ENCODE assay signal across 19 cellular contexts in the genomic region with DNA sequence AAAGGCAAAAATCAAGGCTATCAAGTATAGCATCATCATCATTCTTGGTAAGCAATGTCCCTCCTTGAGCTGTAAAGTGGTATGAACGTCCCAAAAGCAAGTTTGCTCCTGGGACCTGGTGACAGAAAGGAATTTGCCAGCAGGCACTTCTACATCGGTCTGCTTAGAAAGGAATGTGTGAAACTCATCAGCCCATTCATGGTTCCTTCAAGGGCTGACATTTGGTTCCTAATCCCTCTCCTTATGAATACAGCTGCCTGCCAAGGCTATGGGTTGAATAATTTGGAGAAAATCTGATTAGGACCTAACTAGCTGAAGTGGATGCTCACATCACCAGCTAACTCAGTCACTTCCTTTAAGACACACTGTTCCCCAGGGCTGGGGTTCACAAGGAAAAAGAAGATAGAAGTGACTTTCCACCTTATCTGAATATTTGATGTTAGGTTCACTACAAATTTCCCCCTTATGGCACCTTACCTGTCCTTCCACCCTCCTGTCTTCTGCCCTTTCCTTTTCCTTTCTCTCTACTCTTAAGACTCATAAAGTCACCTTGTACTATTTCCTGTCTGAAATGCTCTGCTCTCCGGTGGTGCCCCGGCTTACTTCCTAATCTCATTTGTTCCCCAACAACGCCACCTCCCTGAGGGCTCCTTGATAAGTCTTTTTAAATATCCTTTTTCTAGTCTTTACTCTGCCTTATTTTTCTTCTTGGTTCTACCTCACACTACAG.
"Had no signal": no experiment of that assay in that cellular context is flagged by ENCODE, and none has a peak within 500 bp of the region (broad histone marks: within the 10 kb centered on the region; RNA-seq: fewer than 3 reads in every experiment).

No MANE protein-coding gene starts in this region.

- H3K4me3 ChIP-seq: coronary artery, heart right ventricle, lung, ovary, sigmoid colon, testis, upper lobe of right lung had no signal

- ATAC-seq: activated naive CD4-positive, alpha-beta T cell treated with anti-CD3 and anti-CD28 coated beads, Interleukin-2, amount 50 U/mL, for 72 hours; activated T-cell treated with anti-CD3 and anti-CD28 coated beads, Interleukin-2, amount 50 U/mL, for 4 hours; heart right ventricle; left colon; stimulated activated naive CD8-positive, alpha-beta T cell treated with anti-CD3 and anti-CD28 coated beads, Interleukin-15, amount 100 ng/mL, for 72 hours; upper lobe of right lung had no signal

- H3K27ac ChIP-seq: coronary artery, foreskin keratinocyte, heart right ventricle, ovary, sigmoid colon, testis, upper lobe of right lung, WERI-Rb-1 had no signal

- H3K4me1 ChIP-seq: heart right ventricle, sigmoid colon, testis, upper lobe of right lung had no signal

- H3K27me3 ChIP-seq: foreskin keratinocyte, ovary, sigmoid colon, testis, upper lobe of right lung had no signal

- DNase-seq: activated CD4-positive, alpha-beta T cell treated with anti-CD3 and anti-CD28 coated beads, Interleukin-2, amount 50 U/mL, for 48 hours; activated effector memory CD4-positive, alpha-beta T cell treated with Interleukin-2 at 50 U/mL for 16 hours; activated T-cell treated with anti-CD3 and anti-CD28 coated beads, Interleukin-2, amount 50 U/mL, for 4 hours; amniotic stem cell; heart right ventricle; left colon; midbrain; ovary; sigmoid colon; stimulated activated CD4-positive, alpha-beta T cell treated with anti-CD3 and anti-CD28 coated beads, Interleukin-1b, Interleukin-23, amount 100 ng/mL, for 48 hours; stimulated activated naive CD8-positive, alpha-beta T cell treated with anti-CD3 and anti-CD28 coated beads, Interleukin-15, amount 100 ng/mL, for 72 hours; T-helper 1 cell; testis; upper lobe of right lung; WERI-Rb-1 had no signal

- H3K36me3 ChIP-seq: heart right ventricle, ovary, sigmoid colon, upper lobe of right lung, WERI-Rb-1 had no signal

- H3K9me3 ChIP-seq: ovary, testis, upper lobe of right lung had no signal
